1 cellular context compared by ENCODE assay signal in genomic region chr21:37365657-37366487, GRCh38.
A peak's percentile ranks its signal among the peaks of the same experiment; 100 is the strongest.
TF ChIP-seq lines count a peak whose summit lies in the region.

No MANE protein-coding gene starts in this region.

TF ChIP-seq in H1, 55 proteins besides CTCF, POLR2A, EP300 and RAD21 (continued from another document):
- TF ChIP-seq, protein P1, sequence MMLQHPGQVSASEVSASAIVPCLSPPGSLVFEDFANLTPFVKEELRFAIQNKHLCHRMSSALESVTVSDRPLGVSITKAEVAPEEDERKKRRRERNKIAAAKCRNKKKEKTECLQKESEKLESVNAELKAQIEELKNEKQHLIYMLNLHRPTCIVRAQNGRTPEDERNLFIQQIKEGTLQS (IDR thresholded peaks at IDR 0.05; ENCODE audit: insufficient read depth, low read depth, low read length) = no peak
- TF ChIP-seq GTF2F1 (IDR thresholded peaks at IDR 0.05; ENCODE audit: borderline replicate concordance, low read depth, low read length) (0 out of 2 replicates have a peak, but pooled peaks have one; percentile 27), KDM4A (IDR thresholded peaks at IDR 0.05; ENCODE audit: low read depth, low read length, severe bottlenecking) (peak; percentile 57), ATF2 (IDR thresholded peaks at IDR 0.05; ENCODE audit: low read length) (no peak), POLR2AphosphoS5 (IDR thresholded peaks at IDR 0.05; ENCODE audit: low read depth, low read length) (peak; percentile 71), TBP (IDR thresholded peaks at IDR 0.05; ENCODE audit: low read depth, low read length) (peak; percentile 64)
